ENCODE assay signal across 10 cellular contexts in the genomic region with DNA sequence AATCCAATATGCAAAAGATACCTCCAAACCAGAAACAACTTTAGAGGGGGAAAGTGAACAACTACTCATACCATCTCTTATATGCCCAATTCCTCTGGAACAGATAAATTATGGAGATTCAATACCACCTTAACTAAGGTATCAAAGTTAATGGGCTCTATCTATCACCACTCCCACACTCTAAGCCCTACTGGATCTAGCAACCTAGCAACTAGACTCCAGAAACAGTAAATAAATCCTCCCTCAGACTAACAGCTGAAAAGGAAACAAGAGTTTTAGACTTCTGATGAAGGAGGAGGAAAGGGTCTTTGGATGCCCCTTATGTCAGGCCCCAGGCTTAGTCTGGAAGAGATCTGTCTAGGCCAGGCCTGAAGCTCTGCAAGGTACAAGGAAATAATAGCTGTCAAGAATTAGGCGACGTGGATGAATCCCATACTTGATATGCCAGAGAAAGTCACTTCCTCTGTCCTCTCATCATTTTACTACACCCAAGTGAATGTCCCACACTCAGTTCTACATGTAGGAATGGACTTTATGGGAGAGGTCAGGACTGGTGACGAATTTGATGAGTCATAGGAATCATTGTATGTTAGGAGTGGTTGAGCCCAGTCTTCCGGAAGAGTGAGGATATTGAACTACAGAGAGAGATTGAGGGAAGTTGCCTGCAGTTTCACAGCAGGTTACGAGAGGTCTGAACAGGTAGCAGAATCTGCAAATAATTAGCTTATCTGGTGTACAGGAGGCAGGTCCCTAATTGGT.
DNase-seq lines count a peak whose midpoint lies in the region; ATAC-seq, FAIRE-seq and TF ChIP-seq lines count a peak whose summit lies in the region.
"Had no signal": no experiment of that assay in that cellular context is flagged by ENCODE, and none has a peak within 500 bp of the region (broad histone marks: within the 10 kb centered on the region; RNA-seq: fewer than 3 reads in every experiment).

No MANE protein-coding gene starts in this region.

- no peak for ATAC-seq in activated CD8-positive, alpha-beta T cell treated with anti-CD3 and anti-CD28 coated beads for 36 hours
- no peak for ATAC-seq in GM19397 (IDR thresholded peaks at IDR 0.05; ENCODE audit: unreplicated experiment)
- ATAC-seq: GM12878 had no signal

- 85 to 100% methylated on average over 3 to 5 of the region's 5 CpGs for WGBS in mesodermal cell (ENCODE audit: insufficient coverage in 2 of 2), 2 experiments

- H3K36me3 Mint-ChIP-seq in activated CD8-positive, alpha-beta T cell treated with anti-CD3 and anti-CD28 coated beads for 36 hours (ENCODE audit: low read depth), result no peaks in the 10 kb centered on the region
- H3K36me3 Mint-ChIP-seq: T-cell had no signal

- peak; percentile 80 for DNase-seq in AG20443 (ENCODE audit: low spot score)
- peak; percentile 66 for DNase-seq in HTR-8/SVneo (ENCODE audit: insufficient read length, low spot score)
- DNase-seq in choroid plexus epithelial cell (ENCODE audit: low read depth), result peak; percentile 90
- no peak for DNase-seq in NCI-H187 treated with DMSO at 0.1 percent for 48 hours (lab: John Stamatoyannopoulos, UW)
- no peak for DNase-seq in activated CD8-positive, alpha-beta T cell treated with anti-CD3 and anti-CD28 coated beads for 36 hours
- no peak for DNase-seq in NCI-H345 (lab: John Stamatoyannopoulos, UW)
- DNase-seq: T-cell had no signal

- intact Hi-C loops in activated CD8-positive, alpha-beta T cell treated with anti-CD3 and anti-CD28 coated beads for 36 hours (cut with micrococcal nuclease), result no loop called here

- CTCF ChIA-PET in activated CD8-positive, alpha-beta T cell treated with anti-CD3 and anti-CD28 coated beads for 36 hours (lab: Charles Lee), result interaction anchor here (0.9 to 1.1 kb wide), 3 partner anchors 8 to 200 kb away, joined by 3 to 4 read pairs (median 4); no protein-coding TSS in a partner anchor

- POLR2A ChIA-PET in activated CD8-positive, alpha-beta T cell treated with anti-CD3 and anti-CD28 coated beads for 36 hours (lab: Charles Lee), result interaction anchor here (0.9 kb wide), 1 partner anchor 18 kb away, joined by 5 read pairs; no protein-coding TSS in a partner anchor

- peak overlapping the region; percentile 54 for H3K27ac ChIP-seq in mesodermal cell (ENCODE audit: low read depth, low read length, severe bottlenecking)

- H3K4me1 Mint-ChIP-seq in activated CD8-positive, alpha-beta T cell treated with anti-CD3 and anti-CD28 coated beads for 36 hours (ENCODE audit: low read depth), result peaks cover 53% of the 10 kb centered on the region

- no peak overlapping the region for H3K27ac Mint-ChIP-seq in activated CD8-positive, alpha-beta T cell treated with anti-CD3 and anti-CD28 coated beads for 36 hours

- no peak overlapping the region for H3K4me3 Mint-ChIP-seq in activated CD8-positive, alpha-beta T cell treated with anti-CD3 and anti-CD28 coated beads for 36 hours

- H3K36me3 ChIP-seq in mesodermal cell (ENCODE audit: control insufficient read depth, insufficient read depth, low read length), result peaks cover 5% of the 10 kb centered on the region

- no peak for TF ChIP-seq CTCF in choroid plexus epithelial cell (conservative IDR thresholded peaks at IDR 0.05; ENCODE audit: low read depth, low read length)
- TF ChIP-seq CTCF in activated CD8-positive, alpha-beta T cell treated with anti-CD3 and anti-CD28 coated beads for 36 hours (IDR thresholded peaks at IDR 0.05), result no peak

- FAIRE-seq in HTR-8/SVneo (lab: Jason Lieb, UNC), result peak; percentile 40
- FAIRE-seq: GM12878 had no signal

- H3K27me3 Mint-ChIP-seq in activated CD8-positive, alpha-beta T cell treated with anti-CD3 and anti-CD28 coated beads for 36 hours, result no peaks in the 10 kb centered on the region
- H3K27me3 Mint-ChIP-seq: T-cell had no signal

- no peaks in the 10 kb centered on the region for H3K9me3 ChIP-seq in mesodermal cell (ENCODE audit: control insufficient read depth, low read length)

- H3K9me3 Mint-ChIP-seq in activated CD8-positive, alpha-beta T cell treated with anti-CD3 and anti-CD28 coated beads for 36 hours, result no peaks in the 10 kb centered on the region
- H3K9me3 Mint-ChIP-seq: T-cell had no signal

- H3K4me1 ChIP-seq in mesodermal cell (ENCODE audit: control insufficient read depth, insufficient read depth, low read length, poor library complexity, severe bottlenecking), result peaks cover 28% of the 10 kb centered on the region

- no peak overlapping the region for H3K4me3 ChIP-seq in choroid plexus epithelial cell (ENCODE audit: low read depth, low read length)
- H3K4me3 ChIP-seq in mesodermal cell (ENCODE audit: extremely low read depth, insufficient read depth, low read length, poor library complexity, severe bottlenecking), result no peak overlapping the region
- H3K4me3 ChIP-seq: GM12878 had no signal

Comparison
In these comparisons a context has a peak if more than half of its experiments do, and no peak if none do; other contexts are left out.
1. DNase-seq: peak in AG20443 (single experiment), HTR-8/SVneo (single experiment) and choroid plexus epithelial cell (single experiment); none in NCI-H187 treated with DMSO at 0.1 percent for 48 hours (single experiment), activated CD8-positive, alpha-beta T cell treated with anti-CD3 and anti-CD28 coated beads for 36 hours (single experiment) and NCI-H345 (single experiment).